Comparison of ENCODE assay signal across 8 cellular contexts in genomic region chr11:44950625-44951472, GRCh38. TPM values are rescaled to one million over a fixed set of nuclear protein-coding genes. Genes with fewer than 3 reads are reported as not detected.
DNase-seq lines count a peak whose midpoint lies in the region; ATAC-seq and TF ChIP-seq lines count a peak whose summit lies in the region.

Gene TP53I11, minus strand, starts transcription at chr11:44950883. Its CDS starts 12,548 bp downstream, at chr11:44938335.

- H3K27me3 Mint-ChIP-seq in activated T-helper 1 cell treated with anti-CD3 and anti-CD28 coated beads, Interleukin-12 subunit alpha, Interleukin-12 subunit beta, Interleukin-2, Interleukin-4 antibody, amounts not matched to agents 30 ng/mL and 10 ng/mL and 1 ng/mL, durations not matched to agents 14 hours and 24 hours and 36 hours (ENCODE audit: insufficient read depth), result peaks cover 25% of the 10 kb centered on the region
- H3K27me3 Mint-ChIP-seq in nephron (ENCODE audit: low read depth), result peaks cover 21% of the 10 kb centered on the region

- H3K4me3 Mint-ChIP-seq in activated T-helper 1 cell treated with anti-CD3 and anti-CD28 coated beads, Interleukin-12 subunit alpha, Interleukin-12 subunit beta, Interleukin-2, Interleukin-4 antibody, amounts not matched to agents 30 ng/mL and 10 ng/mL and 1 ng/mL, durations not matched to agents 14 hours and 24 hours and 36 hours, result peak within 1 kb of the TSS; percentile 62
- H3K4me3 Mint-ChIP-seq in nephron, result peak within 1 kb of the TSS; percentile 88 to 92 (median 91)

- no peaks in the 10 kb centered on the region for H3K9me3 ChIP-seq in stomach

- H3K4me3 ChIP-seq in fibroblast of mammary gland (ENCODE audit: control insufficient read depth, low read depth, low read length) (peak within 1 kb of the TSS; percentile 70), stomach (peak within 1 kb of the TSS; percentile 70 to 89 (median 82))

- 8 to 34% (median 13%) methylated on average over 17 to 83 of the region's 83 CpGs for WGBS in stomach, 5 donors

- TF ChIP-seq CTCF in fibroblast of mammary gland (conservative IDR thresholded peaks at IDR 0.05; ENCODE audit: control insufficient read depth, insufficient read depth, low read depth, low read length), result peak; percentile 21
- peak; percentile 90 to 95 (median 92) for TF ChIP-seq CTCF in nephron (IDR thresholded peaks at IDR 0.05; ENCODE audit: unreplicated experiment in 3 of 3)
- TF ChIP-seq CTCF in stomach (IDR thresholded peaks at IDR 0.05), result peak in 4 of 7 experiments; percentile 11 to 79 (median 56)

- no peak for TF ChIP-seq EP300 in stomach (IDR thresholded peaks at IDR 0.05)

- peaks cover 10 to 73% (median 44%) of the 10 kb centered on the region in 4 donors for H3K4me1 ChIP-seq in stomach

- H3K36me3 Mint-ChIP-seq in activated T-helper 1 cell treated with anti-CD3 and anti-CD28 coated beads, Interleukin-12 subunit alpha, Interleukin-12 subunit beta, Interleukin-2, Interleukin-4 antibody, amounts not matched to agents 30 ng/mL and 10 ng/mL and 1 ng/mL, durations not matched to agents 14 hours and 24 hours and 36 hours (ENCODE audit: low read depth), result no peaks in the 10 kb centered on the region
- H3K36me3 Mint-ChIP-seq in nephron (ENCODE audit: low read depth), result peaks cover 4% of the 10 kb centered on the region

- no peaks in the 10 kb centered on the region for H3K9me3 Mint-ChIP-seq in activated T-helper 1 cell treated with anti-CD3 and anti-CD28 coated beads, Interleukin-12 subunit alpha, Interleukin-12 subunit beta, Interleukin-2, Interleukin-4 antibody, amounts not matched to agents 30 ng/mL and 10 ng/mL and 1 ng/mL, durations not matched to agents 14 hours and 24 hours and 36 hours
- H3K9me3 Mint-ChIP-seq in nephron, result no peaks in the 10 kb centered on the region

- peaks cover 14% of the 10 kb centered on the region for H3K4me1 Mint-ChIP-seq in activated T-helper 1 cell treated with anti-CD3 and anti-CD28 coated beads, Interleukin-12 subunit alpha, Interleukin-12 subunit beta, Interleukin-2, Interleukin-4 antibody, amounts not matched to agents 30 ng/mL and 10 ng/mL and 1 ng/mL, durations not matched to agents 14 hours and 24 hours and 36 hours (ENCODE audit: low read depth)
- H3K4me1 Mint-ChIP-seq in nephron, result peaks cover 43% of the 10 kb centered on the region

- no peaks in the 10 kb centered on the region for H3K27me3 ChIP-seq in stomach

- no peak for ATAC-seq in HG03280 (IDR thresholded peaks at IDR 0.05; ENCODE audit: unreplicated experiment)

- H3K27ac ChIP-seq in stomach, result peak within 1 kb of the TSS; percentile 73 to 89 (median 88)

- DNase-seq in NCI-H2107 (lab: John Stamatoyannopoulos, UW) (peak; percentile 71), NCI-H2107 treated with DMSO at 0.1 percent for 48 hours (lab: John Stamatoyannopoulos, UW; ENCODE audit: unreplicated experiment) (no peak), NOMO-1 treated with DMSO at 0.1 percent for 48 hours (lab: John Stamatoyannopoulos, UW; ENCODE audit: unreplicated experiment) (peak; percentile 62), fibroblast of mammary gland (ENCODE audit: low read depth) (peak; percentile 57), stomach (peak; percentile 83)
- peak; percentile 47 for DNase-seq in activated T-helper 1 cell treated with anti-CD3 and anti-CD28 coated beads, Interleukin-12 subunit alpha, Interleukin-12 subunit beta, Interleukin-2, Interleukin-4 antibody, amounts not matched to agents 30 ng/mL and 10 ng/mL and 1 ng/mL, durations not matched to agents 14 hours and 24 hours and 36 hours (ENCODE audit: low spot score)

- peaks cover 0 to 11% (median 3%) of the 10 kb centered on the region in 4 donors for H3K36me3 ChIP-seq in stomach

- TF ChIP-seq POLR2A in stomach (IDR thresholded peaks at IDR 0.05), result no peak

- H3K27ac Mint-ChIP-seq in activated T-helper 1 cell treated with anti-CD3 and anti-CD28 coated beads, Interleukin-12 subunit alpha, Interleukin-12 subunit beta, Interleukin-2, Interleukin-4 antibody, amounts not matched to agents 30 ng/mL and 10 ng/mL and 1 ng/mL, durations not matched to agents 14 hours and 24 hours and 36 hours, result no peak within 1 kb of the TSS
- H3K27ac Mint-ChIP-seq in nephron, result peak within 1 kb of the TSS; percentile 21 to 77 (median 56)

- intact Hi-C loops in activated T-helper 1 cell treated with anti-CD3 and anti-CD28 coated beads, Interleukin-12 subunit alpha, Interleukin-12 subunit beta, Interleukin-2, Interleukin-4 antibody, amounts not matched to agents 30 ng/mL and 10 ng/mL and 1 ng/mL, durations not matched to agents 14 hours and 24 hours and 36 hours (cut with micrococcal nuclease), result loop anchor here (1.0 to 10.0 kb wide), 2 partner anchors 152 to 856 kb away; partner anchors contain the start of gene EXT2
- intact Hi-C loops in stomach (cut with DNase I; ENCODE audit: low total_unique reads), result no loop called here

RNA-seq across cellular contexts. Expression of gene TP53I11, which starts in this region (rescaled TPM):
- total RNA-seq in activated T-helper 1 cell treated with anti-CD3 and anti-CD28 coated beads, Interleukin-12 subunit alpha, Interleukin-12 subunit beta, Interleukin-2, Interleukin-4 antibody, amounts not matched to agents 30 ng/mL and 10 ng/mL and 1 ng/mL, durations not matched to agents 14 hours and 24 hours and 36 hours, result 5.7 TPM in 2 replicates
- total RNA-seq in stomach, result 100 to 1,000 TPM in 1 of 5 donors, 10 to 100 TPM in 4; 27.2 to 155 (median 31.6) TPM
- polyA plus RNA-seq in stomach, result 10 to 100 TPM; 12.4 to 27.1 (median 18.5) TPM

Comparison
In these comparisons a context has a peak if more than half of its experiments do, and no peak if none do; other contexts are left out.
1. CTCF ChIP-seq: peak in every context shown above with its lines; median percentile 92 in nephron; 56 in stomach; 21 in fibroblast of mammary gland.